Comparison of ENCODE assay signal across 7 cellular contexts in the genomic region with DNA sequence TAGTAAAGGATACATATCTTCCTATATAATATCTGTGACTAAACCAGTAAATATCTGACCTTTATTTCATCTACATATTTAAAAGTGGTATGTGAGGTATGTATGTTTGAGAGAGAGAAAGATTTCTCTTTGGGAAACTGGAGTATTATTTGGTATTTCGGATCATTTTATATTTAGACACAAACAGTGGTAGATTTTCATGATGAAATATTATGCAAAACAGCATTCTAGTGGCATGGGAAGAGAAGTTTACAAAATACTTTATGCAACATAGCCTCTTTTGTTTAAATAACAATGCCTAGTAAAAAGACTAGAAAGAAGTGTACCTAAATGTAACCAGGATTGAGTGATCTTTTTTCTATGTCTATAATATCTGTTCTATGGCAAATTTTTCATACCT.
"Had no signal": no experiment of that assay in that cellular context is flagged by ENCODE, and none has a peak within 500 bp of the region (broad histone marks: within the 10 kb centered on the region; RNA-seq: fewer than 3 reads in every experiment).

No MANE protein-coding gene starts in this region.

- H3K9me3 Mint-ChIP-seq: HFFc6 had no signal

- H3K4me1 ChIP-seq: HAP-1 had no signal

- H3K9me3 ChIP-seq: HAP-1 had no signal

- H3K4me3 Mint-ChIP-seq: GM23338, HFFc6 had no signal

- H3K27ac Mint-ChIP-seq: HFFc6 had no signal

- H3K4me3 ChIP-seq: GM23338, HAP-1, K562 had no signal

- H3K36me3 ChIP-seq: HAP-1 had no signal

- DNase-seq: H7, HFFc6, IMR-90 had no signal

- ATAC-seq: GM23338, HCT116, K562 had no signal
